11 cellular contexts compared by ENCODE assay signal in genomic region chr10:61986788-61987187, GRCh38.
A peak's percentile ranks its signal among the peaks of the same experiment; 100 is the strongest.
DNase-seq lines count a peak whose midpoint lies in the region; ATAC-seq and TF ChIP-seq lines count a peak whose summit lies in the region.
"Had no signal": no experiment of that assay in that cellular context is flagged by ENCODE, and none has a peak within 500 bp of the region (broad histone marks: within the 10 kb centered on the region; RNA-seq: fewer than 3 reads in every experiment).

No MANE protein-coding gene starts in this region.

- DNase-seq in activated naive CD4-positive, alpha-beta T cell treated with anti-CD3 and anti-CD28 coated beads, Interleukin-2, amount 10 ng/mL, durations not matched to agents 7 days and 5 days = no peak
- DNase-seq in activated naive CD4-positive, alpha-beta T cell (lab: John Stamatoyannopoulos, UW) = no peak
- no peak for DNase-seq in activated CD8-positive, alpha-beta T cell treated with anti-CD3 and anti-CD28 coated beads, Interleukin-2, amount 10 ng/mL, durations not matched to agents 7 days and 5 days
- peak; percentile 8 to 25 (median 25) for DNase-seq in immature natural killer cell
- DNase-seq in uterus = no peak
- no peak for DNase-seq in stimulated activated CD4-positive, alpha-beta T cell treated with anti-CD3 and anti-CD28 coated beads, Interleukin-4, amount 100 ng/mL, for 1 hour
- DNase-seq: IMR-90; OCI-M1; stimulated activated naive CD4-positive, alpha-beta T cell had no signal

- no peak for TF ChIP-seq POLR2A in uterus (IDR thresholded peaks at IDR 0.05)

- POLR2A ChIA-PET in activated CD8-positive, alpha-beta T cell treated with anti-CD3 and anti-CD28 coated beads, Interleukin-2, amount 10 ng/mL, durations not matched to agents 7 days and 5 days (lab: Charles Lee) = interaction anchor here (5.9 kb wide), 1 partner anchor 85 kb away, joined by 58 read pairs; the partner anchor contains the start of gene ARID5B

- H3K36me3 Mint-ChIP-seq in activated naive CD4-positive, alpha-beta T cell treated with anti-CD3 and anti-CD28 coated beads, Interleukin-2, amount 10 ng/mL, durations not matched to agents 7 days and 5 days = peaks cover 75% of the 10 kb centered on the region
- peaks cover 32% of the 10 kb centered on the region for H3K36me3 Mint-ChIP-seq in activated CD8-positive, alpha-beta T cell treated with anti-CD3 and anti-CD28 coated beads, Interleukin-2, amount 10 ng/mL, durations not matched to agents 7 days and 5 days (ENCODE audit: low read depth)
- peaks cover 0 to 3% (median 0%) of the 10 kb centered on the region in 3 donors for H3K36me3 Mint-ChIP-seq in immature natural killer cell

- peak overlapping the region; percentile 54 to 71 for H3K27ac ChIP-seq in uterus

- no peaks in the 10 kb centered on the region for H3K27me3 Mint-ChIP-seq in activated naive CD4-positive, alpha-beta T cell treated with anti-CD3 and anti-CD28 coated beads, Interleukin-2, amount 10 ng/mL, durations not matched to agents 7 days and 5 days
- H3K27me3 Mint-ChIP-seq in activated CD8-positive, alpha-beta T cell treated with anti-CD3 and anti-CD28 coated beads, Interleukin-2, amount 10 ng/mL, durations not matched to agents 7 days and 5 days (ENCODE audit: low read depth) = no peaks in the 10 kb centered on the region
- peaks cover 0 to 3% (median 0%) of the 10 kb centered on the region in 3 donors for H3K27me3 Mint-ChIP-seq in immature natural killer cell (ENCODE audit: low read depth in 3 of 3)

- H3K4me3 Mint-ChIP-seq in activated naive CD4-positive, alpha-beta T cell treated with anti-CD3 and anti-CD28 coated beads, Interleukin-2, amount 10 ng/mL, durations not matched to agents 7 days and 5 days = peak overlapping the region; percentile 2
- no peak overlapping the region for H3K4me3 Mint-ChIP-seq in activated CD8-positive, alpha-beta T cell treated with anti-CD3 and anti-CD28 coated beads, Interleukin-2, amount 10 ng/mL, durations not matched to agents 7 days and 5 days
- H3K4me3 Mint-ChIP-seq in immature natural killer cell = peak overlapping the region; percentile 57 to 91 (median 72)

- H3K9me3 Mint-ChIP-seq in activated naive CD4-positive, alpha-beta T cell treated with anti-CD3 and anti-CD28 coated beads, Interleukin-2, amount 10 ng/mL, durations not matched to agents 7 days and 5 days = peaks cover 5% of the 10 kb centered on the region
- H3K9me3 Mint-ChIP-seq in activated CD8-positive, alpha-beta T cell treated with anti-CD3 and anti-CD28 coated beads, Interleukin-2, amount 10 ng/mL, durations not matched to agents 7 days and 5 days (ENCODE audit: insufficient read depth) = no peaks in the 10 kb centered on the region
- no peaks in the 10 kb centered on the region for H3K9me3 Mint-ChIP-seq in immature natural killer cell

- no peaks in the 10 kb centered on the region for H3K27me3 ChIP-seq in uterus

- no peak for ATAC-seq in activated CD8-positive, alpha-beta T cell treated with anti-CD3 and anti-CD28 coated beads, Interleukin-2, amount 10 ng/mL, durations not matched to agents 7 days and 5 days
- ATAC-seq in HG03280 (IDR thresholded peaks at IDR 0.05; ENCODE audit: unreplicated experiment) (no peak), HG03432 (IDR thresholded peaks at IDR 0.05; ENCODE audit: unreplicated experiment) (no peak)

- H3K36me3 ChIP-seq in uterus = no peaks in the 10 kb centered on the region

- H3K4me3 ChIP-seq in uterus = no peak overlapping the region

- no peaks in the 10 kb centered on the region for H3K9me3 ChIP-seq in uterus

- peak overlapping the region; percentile 98 for H3K27ac Mint-ChIP-seq in activated naive CD4-positive, alpha-beta T cell treated with anti-CD3 and anti-CD28 coated beads, Interleukin-2, amount 10 ng/mL, durations not matched to agents 7 days and 5 days
- H3K27ac Mint-ChIP-seq in activated CD8-positive, alpha-beta T cell treated with anti-CD3 and anti-CD28 coated beads, Interleukin-2, amount 10 ng/mL, durations not matched to agents 7 days and 5 days = peak overlapping the region; percentile 77
- H3K27ac Mint-ChIP-seq in immature natural killer cell = peak overlapping the region; percentile 91 to 98 (median 98)

- intact Hi-C loops in uterus (cut with DNase I; ENCODE audit: low total_unique reads) = no loop called here

- no peak for TF ChIP-seq CTCF in uterus (IDR thresholded peaks at IDR 0.05)

- CTCF ChIA-PET in activated naive CD4-positive, alpha-beta T cell treated with anti-CD3 and anti-CD28 coated beads, Interleukin-2, amount 10 ng/mL, durations not matched to agents 7 days and 5 days (lab: Charles Lee) = interaction anchor here (1.1 to 2.9 kb wide), 4 partner anchors 49 to 88 kb away, joined by 3 to 19 read pairs (median 6); partner anchors contain the start of gene ARID5B
- CTCF ChIA-PET in activated CD8-positive, alpha-beta T cell treated with anti-CD3 and anti-CD28 coated beads, Interleukin-2, amount 10 ng/mL, durations not matched to agents 7 days and 5 days (lab: Charles Lee) = interaction anchor here (0.8 to 1.5 kb wide), 2 partner anchors 16 to 20 kb away, joined by 3 to 4 read pairs; no protein-coding TSS in a partner anchor

- no peaks in the 10 kb centered on the region for H3K4me1 ChIP-seq in uterus

- peaks cover 83% of the 10 kb centered on the region for H3K4me1 Mint-ChIP-seq in activated naive CD4-positive, alpha-beta T cell treated with anti-CD3 and anti-CD28 coated beads, Interleukin-2, amount 10 ng/mL, durations not matched to agents 7 days and 5 days
- peaks cover 46% of the 10 kb centered on the region for H3K4me1 Mint-ChIP-seq in activated CD8-positive, alpha-beta T cell treated with anti-CD3 and anti-CD28 coated beads, Interleukin-2, amount 10 ng/mL, durations not matched to agents 7 days and 5 days (ENCODE audit: low read depth)
- H3K4me1 Mint-ChIP-seq in immature natural killer cell = peaks cover 52 to 60% of the 10 kb centered on the region in 2 donors

Comparison
In these comparisons a context has a peak if more than half of its experiments do, and no peak if none do; other contexts are left out.
1. DNase-seq: peak in immature natural killer cell (3 of 3); none in activated naive CD4-positive, alpha-beta T cell treated with anti-CD3 and anti-CD28 coated beads, Interleukin-2, amount 10 ng/mL, durations not matched to agents 7 days and 5 days (single experiment), activated naive CD4-positive, alpha-beta T cell (0 of 4), activated CD8-positive, alpha-beta T cell treated with anti-CD3 and anti-CD28 coated beads, Interleukin-2, amount 10 ng/mL, durations not matched to agents 7 days and 5 days (single experiment), uterus (0 of 2) and stimulated activated CD4-positive, alpha-beta T cell treated with anti-CD3 and anti-CD28 coated beads, Interleukin-4, amount 100 ng/mL, for 1 hour (single experiment).
2. Peak in every context shown above with its lines, with median percentiles within 50 percentile points of each other: H3K27ac Mint-ChIP-seq.